24 cellular contexts compared by ENCODE assay signal in the genomic region with DNA sequence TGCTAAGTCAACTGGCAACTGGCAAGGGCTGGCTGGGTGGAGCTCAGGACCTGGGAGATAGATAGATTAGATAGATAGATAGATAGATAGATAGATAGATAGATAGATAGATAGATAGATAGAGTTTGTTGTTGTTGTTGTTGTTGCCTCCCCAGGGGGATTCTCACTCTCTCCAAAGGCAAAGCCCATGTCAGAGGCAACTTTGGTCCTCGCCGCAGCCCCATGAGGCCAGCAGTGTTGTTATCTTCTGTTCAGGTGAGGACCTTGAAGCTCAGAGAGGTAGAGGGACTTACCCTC. TPM values are rescaled to one million over a fixed set of nuclear protein-coding genes. Genes with fewer than 3 reads are reported as not detected.
"Had no signal": no experiment of that assay in that cellular context is flagged by ENCODE, and none has a peak within 500 bp of the region (broad histone marks: within the 10 kb centered on the region; RNA-seq: fewer than 3 reads in every experiment).

No MANE protein-coding gene starts in this region.

- H3K27ac Mint-ChIP-seq: dendritic cell treated with granulocyte-macrophage colony-stimulating factor and Interleukin-4, amounts not matched to agents 40 ng/mL and 50 ng/mL, for 4 days had no signal

- H3K9me3 ChIP-seq: esophagus muscularis mucosa, gastrocnemius medialis, heart right ventricle, mucosa of descending colon, right atrium auricular region, thyroid gland, upper lobe of left lung, uterus had no signal

- H3K27ac ChIP-seq: epithelial cell of prostate, esophagus muscularis mucosa, gastrocnemius medialis, heart right ventricle, parathyroid adenoma, right atrium auricular region, thyroid gland, upper lobe of left lung, uterus had no signal

- H2AFZ ChIP-seq: parathyroid adenoma had no signal

- FAIRE-seq: colon, kidney, small intestine had no signal

- ATAC-seq: effector memory CD8-positive, alpha-beta T cell; gastrocnemius medialis; heart right ventricle; left cardiac atrium; mucosa of descending colon; naive thymus-derived CD8-positive, alpha-beta T cell had no signal

- H3K9ac ChIP-seq: parathyroid adenoma had no signal

- H3K79me2 ChIP-seq: parathyroid adenoma had no signal

- H3K4me1 ChIP-seq: uterus had no signal

- H3K4me3 Mint-ChIP-seq: dendritic cell treated with granulocyte-macrophage colony-stimulating factor and Interleukin-4, amounts not matched to agents 40 ng/mL and 50 ng/mL, for 4 days; effector memory CD8-positive, alpha-beta T cell; naive thymus-derived CD8-positive, alpha-beta T cell had no signal

- H3K27me3 ChIP-seq: esophagus muscularis mucosa, gastrocnemius medialis, heart right ventricle, right atrium auricular region, thyroid gland, upper lobe of left lung, uterus had no signal

- H3K36me3 ChIP-seq: uterus had no signal

- H3K27me3 Mint-ChIP-seq: dendritic cell treated with granulocyte-macrophage colony-stimulating factor and Interleukin-4, amounts not matched to agents 40 ng/mL and 50 ng/mL, for 4 days; effector memory CD8-positive, alpha-beta T cell; naive thymus-derived CD8-positive, alpha-beta T cell had no signal

- H3K9me3 Mint-ChIP-seq: dendritic cell treated with granulocyte-macrophage colony-stimulating factor and Interleukin-4, amounts not matched to agents 40 ng/mL and 50 ng/mL, for 4 days; effector memory CD8-positive, alpha-beta T cell; naive thymus-derived CD8-positive, alpha-beta T cell had no signal

- H3K4me3 ChIP-seq: esophagus muscularis mucosa, gastrocnemius medialis, heart right ventricle, mucosa of descending colon, right atrium auricular region, thyroid gland, upper lobe of left lung, uterus had no signal

- DNase-seq: cerebellar nuclear complex; effector memory CD8-positive, alpha-beta T cell; gastrocnemius medialis; heart right ventricle; hypothalamus; kidney; left cardiac atrium; mucosa of descending colon; naive thymus-derived CD8-positive, alpha-beta T cell; small intestine; stimulated activated CD4-positive, alpha-beta T cell treated with anti-CD3 and anti-CD28 coated beads, Interleukin-2, amount 100 ng/mL, for 48 hours; stimulated activated naive CD4-positive, alpha-beta T cell treated with Interleukin-2 at 50 U/mL for 16 hours; thyroid gland; uterus had no signal

RNA-seq across cellular contexts. Expression of a gene that starts 41.4 kb away (rescaled TPM):
- total RNA-seq: fibroblast of villous mesenchyme; gastrocnemius medialis; heart right ventricle; left cardiac atrium; liver; mesenteric fat pad; mucosa of descending colon; naive thymus-derived CD8-positive, alpha-beta T cell; right atrium auricular region; thyroid gland had no signal
- polyA plus RNA-seq: heart right ventricle; liver; naive thymus-derived CD8-positive, alpha-beta T cell had no signal
